In the genomic region with DNA sequence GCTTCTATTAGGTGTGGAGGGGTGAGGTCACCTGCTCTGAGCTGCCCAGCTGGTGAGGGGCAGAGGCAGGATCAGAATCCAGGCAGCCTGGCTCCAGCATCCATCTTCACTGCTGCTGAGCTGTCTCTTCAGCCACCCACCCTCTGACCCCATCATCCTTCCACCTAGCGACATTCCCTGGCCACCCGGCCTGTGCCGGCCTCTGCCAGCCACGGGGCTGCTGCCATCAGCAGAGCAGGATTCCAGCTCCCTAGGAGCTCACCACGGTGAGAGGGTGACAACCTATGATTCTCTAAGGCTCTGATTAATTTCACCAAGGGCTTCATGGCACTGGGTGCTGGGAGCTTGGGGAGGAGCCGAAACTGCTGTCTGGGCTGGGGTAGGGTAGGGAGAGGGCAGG, we compare ENCODE assay signal across 19 cellular contexts. TPM values are rescaled to one million over a fixed set of nuclear protein-coding genes. Genes with fewer than 3 reads are reported as not detected.
"Had no signal": no experiment of that assay in that cellular context is flagged by ENCODE, and none has a peak within 500 bp of the region (broad histone marks: within the 10 kb centered on the region; RNA-seq: fewer than 3 reads in every experiment).

No MANE protein-coding gene starts in this region.

- ATAC-seq: activated CD4-positive, alpha-beta T cell treated with anti-CD3 and anti-CD28 coated beads for 36 hours; activated T-helper 17 cell treated with anti-CD3 and anti-CD28 coated beads, Interleukin-2, amount 50 U/mL, for 72 hours; body of pancreas; left lobe of liver had no signal

- H3K4me3 ChIP-seq: body of pancreas, upper lobe of left lung had no signal

- H3K9me3 ChIP-seq: body of pancreas, upper lobe of left lung had no signal

- H3K27me3 ChIP-seq: body of pancreas, upper lobe of left lung had no signal

- DNase-seq: activated CD4-positive, alpha-beta T cell treated with anti-CD3 and anti-CD28 coated beads for 36 hours; activated CD4-positive, alpha-beta T cell treated with anti-CD3 and anti-CD28 coated beads, Interleukin-2, amount 50 U/mL, for 4 hours; activated CD8-positive, alpha-beta memory T cell treated with anti-CD3 and anti-CD28 coated beads for 24 hours; activated CD8-positive, alpha-beta memory T cell treated with anti-CD3 and anti-CD28 coated beads, Interleukin-2, amount 50 U/mL, for 4 hours; activated T-cell treated with anti-CD3 and anti-CD28 coated beads, Interleukin-2, amount 50 U/mL, for 24 hours; amygdala; caudate nucleus; effector CD4-positive, alpha-beta T cell; nucleus accumbens; stimulated activated CD4-positive, alpha-beta T cell treated with anti-CD3 and anti-CD28 coated beads, Interleukin-4, amount 100 ng/mL, for 24 hours; stimulated activated naive CD4-positive, alpha-beta T cell treated with Interleukin-2 at 50 U/mL for 16 hours; T-helper 1 cell had no signal

- H3K36me3 ChIP-seq: upper lobe of left lung had no signal

- H3K27ac ChIP-seq: body of pancreas, upper lobe of left lung had no signal

RNA-seq across cellular contexts. Expression of gene ALPL, which starts 32.1 kb away (rescaled TPM):
- total RNA-seq: activated CD4-positive, alpha-beta T cell treated with anti-CD3 and anti-CD28 coated beads for 36 hours; activated T-helper 17 cell treated with anti-CD3 and anti-CD28 coated beads, Interleukin-2, amount 50 U/mL, for 72 hours; epithelial cell of proximal tubule; lung microvascular endothelial cell; natural killer cell treated with Interleukin-12 subunit alpha and Interleukin-12 subunit beta and Interleukin-15 and Interleukin-18, amount 100 ng/mL, for 72 hours had no signal
